18 cellular contexts compared by ENCODE assay signal in the genomic region with DNA sequence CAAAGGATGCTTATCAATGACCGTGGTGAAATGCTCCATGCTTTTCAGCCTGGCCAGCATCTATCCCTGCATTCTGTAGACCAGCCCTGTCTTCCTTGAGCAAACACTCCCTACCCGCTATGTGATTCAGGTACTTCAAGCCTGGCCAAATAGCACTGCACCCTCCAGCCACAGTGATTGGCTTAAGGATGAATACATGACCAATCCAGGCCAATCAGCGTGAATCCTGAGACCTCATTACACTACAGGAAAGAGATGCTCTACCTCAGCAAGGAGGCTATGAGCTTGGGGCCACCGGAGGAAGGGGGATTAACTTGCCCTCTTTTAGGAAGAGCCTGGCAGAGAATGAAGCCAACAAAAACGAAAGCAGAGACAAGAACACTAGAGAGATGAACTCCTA.
A peak's percentile ranks its signal among the peaks of the same experiment; 100 is the strongest.
DNase-seq lines count a peak whose midpoint lies in the region; ATAC-seq, FAIRE-seq and TF ChIP-seq lines count a peak whose summit lies in the region.
"Had no signal": no experiment of that assay in that cellular context is flagged by ENCODE, and none has a peak within 500 bp of the region (broad histone marks: within the 10 kb centered on the region; RNA-seq: fewer than 3 reads in every experiment).

No MANE protein-coding gene starts in this region.

- no peak overlapping the region for H2BK120ac ChIP-seq in H1 (replicated peaks; ENCODE audit: low read depth, low read length)

- intact Hi-C loops in HCT116 (cut with micrococcal nuclease): no loop called here

- H2BK15ac ChIP-seq in H1 (ENCODE audit: low read length): no peak overlapping the region

- DNase-seq in H7 (peak; percentile 73), HCT116 (ENCODE audit: low read depth, low spot score) (no peak), H1 (ENCODE audit: low read depth in 1 of 2, low spot score in 2 of 2) (no peak), neural progenitor cell (ENCODE audit: low spot score) (no peak)
- DNase-seq: ACHN; BE2C; C1 segment of cervical spinal cord; CD4-positive, CD25-positive, alpha-beta regulatory T cell; CD8-positive, alpha-beta memory T cell; COR-L47; DMS 273 treated with DMSO at 0.1 percent for 48 hours; DMS53; DND-41; EL had no signal

- H3K27ac Mint-ChIP-seq in neural progenitor cell: peak overlapping the region; percentile 70
- H3K27ac Mint-ChIP-seq: CD4-positive, CD25-positive, alpha-beta regulatory T cell; CD8-positive, alpha-beta memory T cell had no signal

- H4K8ac ChIP-seq in H1 (ENCODE audit: extremely low read depth, insufficient read depth, low read length): no peak overlapping the region

- no peak overlapping the region for H4K91ac ChIP-seq in H1 (replicated peaks; ENCODE audit: insufficient read length, low read length)

- no peak overlapping the region for H3K4me3 Mint-ChIP-seq in neural progenitor cell
- H3K4me3 Mint-ChIP-seq: CD4-positive, CD25-positive, alpha-beta regulatory T cell; CD8-positive, alpha-beta memory T cell had no signal

- POLR2A ChIA-PET in HCT116 (lab: Charles Lee) (no interaction called here), H1 (lab: Charles Lee; ENCODE audit: partially characterized antibody) (interaction anchor here (0.9 kb wide), 1 partner anchor 48 kb away, joined by 3 read pairs; no protein-coding TSS in a partner anchor)

- H3K79me1 ChIP-seq in H1 (ENCODE audit: low read depth, low read length): peaks cover 6% of the 10 kb centered on the region; the same call in 1 of the 2 replicates

- no peak overlapping the region for H2BK20ac ChIP-seq in H1 (ENCODE audit: low read length)

- no peak overlapping the region for H3K4me3 ChIP-seq in H7 (ENCODE audit: insufficient read depth, low read depth, low read length)
- no peak overlapping the region for H3K4me3 ChIP-seq in HCT116 (replicated peaks in 1 of 2; ENCODE audit: low read depth in 1 of 2, low read length in 2 of 2)
- H3K4me3 ChIP-seq in H1 (ENCODE audit: extremely low read depth in 1 of 4, insufficient read depth in 2 of 4, low read depth in 3 of 4, low read length in 4 of 4): no peak overlapping the region
- no peak overlapping the region for H3K4me3 ChIP-seq in neural progenitor cell
- H3K4me3 ChIP-seq: GM12878 had no signal

- no peaks in the 10 kb centered on the region for H3K9me3 Mint-ChIP-seq in neural progenitor cell
- H3K9me3 Mint-ChIP-seq: CD8-positive, alpha-beta memory T cell had no signal

- BruUV-seq in HCT116 (replicated peaks; lab: Mats Ljungman, UMichigan): no TSS peak

- no peaks in the 10 kb centered on the region for H3K79me2 ChIP-seq in HCT116 (ENCODE audit: insufficient read depth, low read length)
- peaks cover 0 to 3% of the 10 kb centered on the region in 2 experiments; a peak in 1 of 4 replicates for H3K79me2 ChIP-seq in H1 (ENCODE audit: control insufficient read depth in 1 of 2, insufficient read depth in 2 of 2, low read length in 2 of 2)
- peaks cover 32% of the 10 kb centered on the region for H3K79me2 ChIP-seq in neural progenitor cell (ENCODE audit: low read depth)

- peak; percentile 42 for FAIRE-seq in H1 (lab: Jason Lieb, UNC)
- FAIRE-seq: A204.1, GM12878 had no signal

- no peaks in the 10 kb centered on the region for H3K23me2 ChIP-seq in H1 (ENCODE audit: low read depth, low read length)

- TF ChIP-seq POLR2A in HCT116 (IDR thresholded peaks at IDR 0.05; ENCODE audit: borderline replicate concordance, extremely low read depth, insufficient read depth, insufficient read length) (no peak), H1 (IDR thresholded peaks at IDR 0.05; ENCODE audit: control extremely low read depth in 1 of 2, low read depth in 2 of 2, low read length in 2 of 2) (no peak)

- TF ChIP-seq EP300 in H1 (IDR thresholded peaks at IDR 0.05; ENCODE audit: borderline replicate concordance in 1 of 2, low read depth in 2 of 2, low read length in 2 of 2): no peak

- TF ChIP-seq CTCF in HCT116 (IDR thresholded peaks at IDR 0.05 in 2 of 3, conservative IDR thresholded peaks at IDR 0.05 in 1 of 3; ENCODE audit: borderline replicate concordance in 1 of 3, insufficient read depth in 1 of 3, low read depth in 2 of 3, low read length in 2 of 3) (no peak), H1 (IDR thresholded peaks at IDR 0.05; ENCODE audit: control extremely low read depth in 1 of 3, insufficient read depth in 1 of 3, low read depth in 1 of 3, low read length in 3 of 3) (no peak), neural progenitor cell (IDR thresholded peaks at IDR 0.05) (no peak)

- H3K36me3 Mint-ChIP-seq in neural progenitor cell: peaks cover 11% of the 10 kb centered on the region
- H3K36me3 Mint-ChIP-seq: CD4-positive, CD25-positive, alpha-beta regulatory T cell; CD8-positive, alpha-beta memory T cell had no signal

- H4K20me1 ChIP-seq in HCT116 (ENCODE audit: insufficient read depth): no peaks in the 10 kb centered on the region
- no peaks in the 10 kb centered on the region for H4K20me1 ChIP-seq in H1 (replicated peaks in 1 of 2; ENCODE audit: control insufficient read depth in 1 of 2, insufficient read depth in 2 of 2, low read length in 2 of 2)
- H4K20me1 ChIP-seq in neural progenitor cell (ENCODE audit: low read depth): peaks cover 23% of the 10 kb centered on the region

- no peaks in the 10 kb centered on the region for H3K9me3 ChIP-seq in HCT116 (ENCODE audit: control insufficient read depth in 1 of 2, insufficient read depth in 1 of 2, low read depth in 1 of 2, low read length in 2 of 2)
- H3K9me3 ChIP-seq in H1 (ENCODE audit: insufficient read depth in 2 of 2, low read depth in 1 of 2, low read length in 1 of 2): no peaks in the 10 kb centered on the region
- no peaks in the 10 kb centered on the region for H3K9me3 ChIP-seq in neural progenitor cell (ENCODE audit: low read depth)
- H3K9me3 ChIP-seq: BE2C had no signal

- H3K56ac ChIP-seq in H1 (replicated peaks; ENCODE audit: insufficient read length, low read depth, low read length): no peak overlapping the region

- CTCF ChIA-PET in HCT116 (lab: Charles Lee): interaction anchor here (1.3 kb wide), 1 partner anchor 12 kb away, joined by 4 read pairs; no protein-coding TSS in a partner anchor
- CTCF ChIA-PET in H1 (lab: Charles Lee; ENCODE audit: partially characterized antibody): interaction anchor here (0.8 to 1.4 kb wide), 5 partner anchors 10 to 286 kb away, joined by 3 read pairs; no protein-coding TSS in a partner anchor

- ATAC-seq in HCT116 (peak; percentile 53; the same call in 1 of the 2 replicates), GM19397 (IDR thresholded peaks at IDR 0.05; ENCODE audit: unreplicated experiment) (no peak), HG03565 (IDR thresholded peaks at IDR 0.05; ENCODE audit: unreplicated experiment) (no peak)
- ATAC-seq: GM12878 had no signal

- no peak overlapping the region for H2BK5ac ChIP-seq in H1 (ENCODE audit: low read depth, low read length)

- no peak overlapping the region for H3K4me2 ChIP-seq in HCT116 (ENCODE audit: low read length)
- no peak overlapping the region for H3K4me2 ChIP-seq in H1 (ENCODE audit: insufficient read depth in 1 of 2, low read depth in 2 of 2, low read length in 2 of 2)
- no peak overlapping the region for H3K4me2 ChIP-seq in neural progenitor cell

- no peaks in the 10 kb centered on the region for H3K9me2 ChIP-seq in HCT116 (ENCODE audit: insufficient read depth)

- no peak overlapping the region for H2BK12ac ChIP-seq in H1 (ENCODE audit: low read depth, low read length)

- H3K4ac ChIP-seq in H1 (replicated peaks; ENCODE audit: insufficient read length, low read depth, low read length): no peak overlapping the region

- no peak overlapping the region for H4K5ac ChIP-seq in H1 (ENCODE audit: insufficient read length, low read depth, low read length)

- H3K18ac ChIP-seq in H1 (ENCODE audit: extremely low read depth, low read length): no peak overlapping the region

- H2AFZ ChIP-seq in HCT116 (ENCODE audit: low read depth, low read length, poor library complexity, severe bottlenecking) (no peak overlapping the region), H1 (ENCODE audit: low read length) (no peak overlapping the region), neural progenitor cell (replicated peaks) (no peak overlapping the region)

- H3K27me3 Mint-ChIP-seq in neural progenitor cell (ENCODE audit: insufficient read depth, low read depth): peaks cover 3% of the 10 kb centered on the region

- no peak overlapping the region for H3K27ac ChIP-seq in HCT116 (ENCODE audit: low read depth, low read length)
- H3K27ac ChIP-seq in H1 (ENCODE audit: low read depth, low read length): no peak overlapping the region
- no peak overlapping the region for H3K27ac ChIP-seq in neural progenitor cell

- TF ChIP-seq RAD21 in HCT116 (IDR thresholded peaks at IDR 0.05; ENCODE audit: low read depth): no peak
- TF ChIP-seq RAD21 in H1 (IDR thresholded peaks at IDR 0.05 in 1 of 2, conservative IDR thresholded peaks at IDR 0.05 in 1 of 2; ENCODE audit: low read depth in 2 of 2, low read length in 2 of 2): no peak

- H3K9ac ChIP-seq in HCT116 (ENCODE audit: low read length): no peak overlapping the region
- H3K9ac ChIP-seq in H1 (replicated peaks in 1 of 4; ENCODE audit: extremely low read depth in 1 of 4, low read depth in 3 of 4, low read length in 3 of 4): no peak overlapping the region
- no peak overlapping the region for H3K9ac ChIP-seq in neural progenitor cell

- H3K27me3 ChIP-seq in H7 (ENCODE audit: control insufficient read depth, insufficient read depth, low read length) (no peaks in the 10 kb centered on the region), HCT116 (ENCODE audit: insufficient read depth, low read length) (peaks cover 15% of the 10 kb centered on the region; the same call in 1 of the 2 replicates), H1 (replicated peaks in 1 of 4; ENCODE audit: control insufficient read depth in 3 of 4, extremely low read depth in 1 of 4, insufficient read depth in 3 of 4, low read length in 3 of 4) (no peaks in the 10 kb centered on the region), neural progenitor cell (no peaks in the 10 kb centered on the region)
- H3K27me3 ChIP-seq: BE2C had no signal

- H3K36me3 ChIP-seq in H7 (replicated peaks; ENCODE audit: control insufficient read depth, insufficient read depth, low read length) (no peaks in the 10 kb centered on the region; the same call in 1 of the 2 replicates), HCT116 (ENCODE audit: control insufficient read depth in 1 of 2, insufficient read depth in 2 of 2, low read length in 2 of 2) (no peaks in the 10 kb centered on the region), H1 (ENCODE audit: control insufficient read depth in 2 of 4, insufficient read depth in 4 of 4, low read length in 3 of 4) (no peaks in the 10 kb centered on the region; a peak in 1 of 8 replicates), neural progenitor cell (no peaks in the 10 kb centered on the region)
- H3K36me3 ChIP-seq: BE2C had no signal

- H3F3A ChIP-seq in neural progenitor cell (ENCODE audit: low read depth): peaks cover 56% of the 10 kb centered on the region

- 83% methylated on average over 5 of the region's 5 CpGs; no CpG with 5 or more reads in 1 of the 2 experiments for WGBS in H1 (ENCODE audit: extremely low coverage in 1 of 2, insufficient coverage in 1 of 2, insufficient read length in 1 of 2, insufficient replicate concordance in 2 of 2, low coverage in 1 of 2, low lambda C conversion rate in 2 of 2, missing lambda C conversion rate in 1 of 2), 2 experiments

- H3K14ac ChIP-seq in H1 (ENCODE audit: insufficient read length): no peak overlapping the region

- H3K4me1 Mint-ChIP-seq in neural progenitor cell: peaks cover 79% of the 10 kb centered on the region
- H3K4me1 Mint-ChIP-seq: CD4-positive, CD25-positive, alpha-beta regulatory T cell; CD8-positive, alpha-beta memory T cell had no signal

- H2AK5ac ChIP-seq in H1 (ENCODE audit: low read depth, low read length): 0 out of 2 replicates have a peak overlapping the region, but pooled peaks have one; percentile 42

- RAD21 ChIA-PET in HCT116 (lab: Charles Lee; ENCODE audit: low non-redundant PET in 1 of 2, low total read pairs in 2 of 2, uncharacterized antibody in 2 of 2, unreplicated experiment in 2 of 2): no interaction called here

- H3K23ac ChIP-seq in H1 (ENCODE audit: insufficient read length): no peak overlapping the region

- no peaks in the 10 kb centered on the region for H3K4me1 ChIP-seq in HCT116 (ENCODE audit: control insufficient read depth in 1 of 2, insufficient read depth in 2 of 2, low read length in 2 of 2)
- H3K4me1 ChIP-seq in H1 (replicated peaks in 1 of 4; ENCODE audit: control insufficient read depth in 3 of 4, insufficient read depth in 4 of 4, low read length in 3 of 4): peaks cover 26 to 31% (median 28%) of the 10 kb centered on the region in 4 experiments
- H3K4me1 ChIP-seq in neural progenitor cell: peaks cover 54% of the 10 kb centered on the region
